9 cellular contexts compared by ENCODE assay signal in the genomic region with DNA sequence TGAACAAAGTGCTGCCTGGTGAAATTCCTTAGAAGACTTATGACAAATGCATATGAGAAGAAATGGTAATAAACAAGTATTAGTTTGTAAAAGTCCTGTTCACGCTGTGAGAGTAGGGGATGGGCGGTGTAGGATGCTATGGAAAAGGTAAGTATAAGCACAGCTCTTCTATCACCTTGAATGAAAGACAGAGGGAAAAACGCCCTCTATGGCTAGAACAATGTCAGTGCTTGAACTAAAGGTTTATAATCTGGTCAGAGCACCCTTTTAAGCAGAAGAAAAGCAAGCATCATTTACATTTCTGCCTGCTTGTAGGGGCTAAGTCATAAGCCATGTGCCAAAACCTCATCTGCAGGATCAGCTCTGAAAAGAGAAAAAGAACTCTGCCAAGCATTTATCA.
DNase-seq lines count a peak whose midpoint lies in the region; ATAC-seq and TF ChIP-seq lines count a peak whose summit lies in the region.
"Had no signal": no experiment of that assay in that cellular context is flagged by ENCODE, and none has a peak within 500 bp of the region (broad histone marks: within the 10 kb centered on the region; RNA-seq: fewer than 3 reads in every experiment).

No MANE protein-coding gene starts in this region.

- H3K4me3 ChIP-seq in BLaER1 treated with 17β-estradiol and CSF1 and Interleukin-3, amounts not matched to agents 10 nM and 100 nM: no peak overlapping the region
- H3K4me3 ChIP-seq in HEK293 (ENCODE audit: low read depth, low read length): no peak overlapping the region
- H3K4me3 ChIP-seq: SJCRH30 had no signal

- DNase-seq in left lobe of liver (ENCODE audit: low spot score) (no peak), COLO668 (lab: John Stamatoyannopoulos, UW; ENCODE audit: unreplicated experiment) (no peak)
- DNase-seq in stimulated activated CD4-positive, alpha-beta T cell treated with anti-CD3 and anti-CD28 coated beads, Interleukin-4, amount 100 ng/mL, for 24 hours: no peak

- H4K20me1 ChIP-seq in BLaER1 treated with 17β-estradiol and CSF1 and Interleukin-3, amounts not matched to agents 10 nM and 100 nM: no peaks in the 10 kb centered on the region

- 0 out of 2 replicates have a peak, but pooled peaks have one; percentile 10 for TF ChIP-seq CTCF in HEK293 (tag by site-specific recombination; IDR thresholded peaks at IDR 0.05)
- peak; percentile 62 for TF ChIP-seq CTCF in VCaP (conservative IDR thresholded peaks at IDR 0.05)

- H3K9me3 ChIP-seq in BLaER1 treated with 17β-estradiol and CSF1 and Interleukin-3, amounts not matched to agents 10 nM and 100 nM (replicated peaks in 1 of 11): no peaks in the 10 kb centered on the region
- H3K9me3 ChIP-seq in HEK293 (ENCODE audit: control insufficient read depth, insufficient read depth, low read depth, low read length): no peaks in the 10 kb centered on the region
- H3K9me3 ChIP-seq: SJCRH30 had no signal

- peak overlapping the region in 5 of 11 experiments; percentile 54 to 90 (median 82); a peak in 9 of 22 replicates for H3K4me2 ChIP-seq in BLaER1 treated with 17β-estradiol and CSF1 and Interleukin-3, amounts not matched to agents 10 nM and 100 nM

- POLR2A ChIA-PET in HEK293 (lab: Yijun Ruan, JAX): no interaction called here

- ATAC-seq in left lobe of liver: peak; percentile 54
- ATAC-seq in HG03108 (IDR thresholded peaks at IDR 0.05; ENCODE audit: unreplicated experiment): no peak
- ATAC-seq in HG02870 (IDR thresholded peaks at IDR 0.05; ENCODE audit: unreplicated experiment): no peak

- H3K36me3 ChIP-seq in BLaER1 treated with 17β-estradiol and CSF1 and Interleukin-3, amounts not matched to agents 10 nM and 100 nM: peaks cover 0 to 19% (median 0%) of the 10 kb centered on the region in 11 experiments; a peak in 3 of 22 replicates
- no peaks in the 10 kb centered on the region for H3K36me3 ChIP-seq in HEK293 (ENCODE audit: control insufficient read depth in 2 of 2, insufficient read depth in 1 of 2, low read length in 2 of 2)
- H3K36me3 ChIP-seq: SJCRH30 had no signal

- H3K27me3 ChIP-seq in BLaER1 treated with 17β-estradiol and CSF1 and Interleukin-3, amounts not matched to agents 10 nM and 100 nM: no peaks in the 10 kb centered on the region
- H3K27me3 ChIP-seq: SJCRH30 had no signal

- H3K4me1 ChIP-seq in BLaER1 treated with 17β-estradiol and CSF1 and Interleukin-3, amounts not matched to agents 10 nM and 100 nM: peaks cover 0 to 100% (median 49%) of the 10 kb centered on the region in 10 experiments; a peak in 16 of 20 replicates
- H3K4me1 ChIP-seq in HEK293 (ENCODE audit: control insufficient read depth, insufficient read depth, low read length): no peaks in the 10 kb centered on the region
- H3K4me1 ChIP-seq: SJCRH30 had no signal

- H3K9ac ChIP-seq in BLaER1 treated with 17β-estradiol and CSF1 and Interleukin-3, amounts not matched to agents 10 nM and 100 nM: peak overlapping the region in 4 of 11 experiments; percentile 42 to 76 (median 68); a peak in 6 of 22 replicates

- CTCF ChIA-PET in HEK293 (lab: Yijun Ruan, JAX): interaction anchor here (0.5 to 3.9 kb wide), 26 partner anchors 8 to 489 kb away, joined by 3 to 15 read pairs (median 4); no protein-coding TSS in a partner anchor

- peak overlapping the region in 6 of 11 experiments; percentile 40 to 97 (median 84); a peak in 8 of 22 replicates for H3K27ac ChIP-seq in BLaER1 treated with 17β-estradiol and CSF1 and Interleukin-3, amounts not matched to agents 10 nM and 100 nM
- no peak overlapping the region for H3K27ac ChIP-seq in HEK293 (ENCODE audit: extremely low read depth, low read depth, low read length)
- H3K27ac ChIP-seq in VCaP: no peak overlapping the region
- H3K27ac ChIP-seq: SJCRH30 had no signal

TF ChIP-seq in HEK293, 187 proteins besides CTCF, POLR2A, EP300 and RAD21:
- peak; percentile 39 for TF ChIP-seq ZNF654 (tag by site-specific recombination; IDR thresholded peaks at IDR 0.05; ENCODE audit: low read depth)
- TF ChIP-seq, protein P1, sequence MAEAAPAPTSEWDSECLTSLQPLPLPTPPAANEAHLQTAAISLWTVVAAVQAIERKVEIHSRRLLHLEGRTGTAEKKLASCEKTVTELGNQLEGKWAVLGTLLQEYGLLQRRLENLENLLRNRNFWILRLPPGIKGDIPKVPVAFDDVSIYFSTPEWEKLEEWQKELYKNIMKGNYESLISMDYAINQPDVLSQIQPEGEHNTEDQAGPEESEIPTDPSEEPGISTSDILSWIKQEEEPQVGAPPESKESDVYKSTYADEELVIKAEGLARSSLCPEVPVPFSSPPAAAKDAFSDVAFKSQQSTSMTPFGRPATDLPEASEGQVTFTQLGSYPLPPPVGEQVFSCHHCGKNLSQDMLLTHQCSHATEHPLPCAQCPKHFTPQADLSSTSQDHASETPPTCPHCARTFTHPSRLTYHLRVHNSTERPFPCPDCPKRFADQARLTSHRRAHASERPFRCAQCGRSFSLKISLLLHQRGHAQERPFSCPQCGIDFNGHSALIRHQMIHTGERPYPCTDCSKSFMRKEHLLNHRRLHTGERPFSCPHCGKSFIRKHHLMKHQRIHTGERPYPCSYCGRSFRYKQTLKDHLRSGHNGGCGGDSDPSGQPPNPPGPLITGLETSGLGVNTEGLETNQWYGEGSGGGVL (tag by site-specific recombination; IDR thresholded peaks at IDR 0.05): no peak

Comparison
In these comparisons a context has a peak if more than half of its experiments do, and no peak if none do; other contexts are left out.
1. H3K27ac ChIP-seq: peak in BLaER1 treated with 17β-estradiol and CSF1 and Interleukin-3, amounts not matched to agents 10 nM and 100 nM (6 of 11); none in HEK293 (single experiment) and VCaP (single experiment).